ENCODE assay signal across 1 cellular context in genomic region chr1:152162826-152163463, GRCh38.
TF ChIP-seq lines count a peak whose summit lies in the region.

No MANE protein-coding gene starts in this region.

TF ChIP-seq in HepG2, 621 proteins besides CTCF, POLR2A, EP300 and RAD21:
- TF ChIP-seq ZSCAN22 (CRISPR knock-in tag; IDR thresholded peaks at IDR 0.05) (no peak), RBAK (CRISPR knock-in tag; IDR thresholded peaks at IDR 0.05) (no peak), DMTF1 (CRISPR knock-in tag; IDR thresholded peaks at IDR 0.05) (no peak), POGZ (CRISPR knock-in tag; IDR thresholded peaks at IDR 0.05) (no peak), KLF15 (CRISPR knock-in tag; IDR thresholded peaks at IDR 0.05; ENCODE audit: borderline replicate concordance) (no peak), ZNF576 (CRISPR knock-in tag; IDR thresholded peaks at IDR 0.05) (no peak), ZNF724P (CRISPR knock-in tag; IDR thresholded peaks at IDR 0.05; ENCODE audit: borderline replicate concordance) (no peak), FIP1L1 (IDR thresholded peaks at IDR 0.05; ENCODE audit: borderline replicate concordance, insufficient read depth, low read depth, low read length) (no peak), EED (CRISPR knock-in tag; IDR thresholded peaks at IDR 0.05) (no peak), SPEN (CRISPR knock-in tag; IDR thresholded peaks at IDR 0.05; ENCODE audit: low read depth) (no peak), GZF1 (CRISPR knock-in tag; IDR thresholded peaks at IDR 0.05) (no peak), ZMAT5 (CRISPR knock-in tag; IDR thresholded peaks at IDR 0.05; ENCODE audit: borderline replicate concordance, low read depth) (no peak), ZBTB40 (IDR thresholded peaks at IDR 0.05) (no peak), ZBTB40 (CRISPR knock-in tag; IDR thresholded peaks at IDR 0.05) (no peak), ZNF609 (CRISPR knock-in tag; IDR thresholded peaks at IDR 0.05; ENCODE audit: borderline replicate concordance) (no peak), ZNF672 (CRISPR knock-in tag; IDR thresholded peaks at IDR 0.05) (no peak), HMGA1 (CRISPR knock-in tag; conservative IDR thresholded peaks at IDR 0.05) (no peak), TGIF2 (CRISPR knock-in tag; IDR thresholded peaks at IDR 0.05) (no peak), AHR (CRISPR knock-in tag; IDR thresholded peaks at IDR 0.05) (no peak)
